Comparison of ENCODE assay signal across 8 cellular contexts in the genomic region with DNA sequence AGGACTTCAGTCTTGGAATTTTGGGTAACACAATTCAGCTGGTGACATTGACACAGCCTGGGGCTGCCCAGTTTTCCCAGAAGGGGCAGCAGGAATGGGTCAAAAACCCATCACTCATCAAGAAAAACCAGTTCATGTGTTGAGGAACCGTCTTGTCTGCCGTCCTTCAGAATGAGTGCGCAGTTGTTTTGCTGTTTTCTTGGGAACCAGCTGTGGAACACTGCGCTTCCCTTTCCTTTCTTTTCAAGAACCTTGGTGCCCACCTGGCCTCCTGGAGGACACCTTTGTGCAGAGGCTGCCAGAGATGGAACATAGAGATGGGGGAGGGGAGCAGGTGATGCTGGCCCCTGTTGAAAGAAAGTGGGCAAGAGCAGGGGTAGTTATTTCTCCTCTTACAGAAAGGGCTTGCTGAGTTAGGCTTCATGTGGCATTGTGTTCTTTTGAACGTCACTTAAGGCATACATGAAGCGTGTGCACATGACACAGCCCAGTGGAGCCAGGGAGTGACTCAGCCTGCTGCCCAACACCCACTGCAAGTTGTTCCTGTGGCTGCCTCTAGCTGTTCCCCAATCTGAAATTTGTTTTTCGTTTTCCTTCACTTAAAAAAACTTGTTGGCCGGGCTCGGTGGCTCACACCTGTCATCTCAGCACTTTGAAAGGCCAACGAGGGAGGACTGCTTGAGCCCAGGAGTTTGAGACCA.
DNase-seq lines count a peak whose midpoint lies in the region; ATAC-seq and TF ChIP-seq lines count a peak whose summit lies in the region.

No MANE protein-coding gene starts in this region.

- no peaks in the 10 kb centered on the region for H3K9me3 Mint-ChIP-seq in activated T-helper 2 cell treated with anti-CD3 and anti-CD28 coated beads, Interferon-gamma antibody, Interleukin-2, Interleukin-4, amounts not matched to agents 10 μg/mL and 5 μg/mL and 100 μg/mL, durations not matched to agents 14 hours and 24 hours and 36 hours
- no peaks in the 10 kb centered on the region for H3K9me3 Mint-ChIP-seq in type B pancreatic cell

- TF ChIP-seq CTCF in left ventricle myocardium inferior (IDR thresholded peaks at IDR 0.05; ENCODE audit: borderline replicate concordance) = no peak
- no peak for TF ChIP-seq CTCF in type B pancreatic cell (conservative IDR thresholded peaks at IDR 0.05)

- peak overlapping the region; percentile 36 for H3K27ac ChIP-seq in left ventricle myocardium inferior (replicated peaks)

- no peak overlapping the region for H3K4me3 Mint-ChIP-seq in T-helper 17 cell
- no peak overlapping the region for H3K4me3 Mint-ChIP-seq in activated T-helper 2 cell treated with anti-CD3 and anti-CD28 coated beads, Interferon-gamma antibody, Interleukin-2, Interleukin-4, amounts not matched to agents 10 μg/mL and 5 μg/mL and 100 μg/mL, durations not matched to agents 14 hours and 24 hours and 36 hours (ENCODE audit: low read depth)
- no peak overlapping the region for H3K4me3 Mint-ChIP-seq in type B pancreatic cell

- H3K27me3 ChIP-seq in left ventricle myocardium inferior (ENCODE audit: low read depth) = no peaks in the 10 kb centered on the region

- H3K27me3 Mint-ChIP-seq in T-helper 17 cell (peaks cover 5% of the 10 kb centered on the region), type B pancreatic cell (no peaks in the 10 kb centered on the region)
- H3K27me3 Mint-ChIP-seq in activated T-helper 2 cell treated with anti-CD3 and anti-CD28 coated beads, Interferon-gamma antibody, Interleukin-2, Interleukin-4, amounts not matched to agents 10 μg/mL and 5 μg/mL and 100 μg/mL, durations not matched to agents 14 hours and 24 hours and 36 hours (ENCODE audit: low read depth) = no peaks in the 10 kb centered on the region

- intact Hi-C loops in left ventricle myocardium inferior (cut with micrococcal nuclease) = no loop called here
- intact Hi-C loops in activated T-helper 2 cell treated with anti-CD3 and anti-CD28 coated beads, Interferon-gamma antibody, Interleukin-2, Interleukin-4, amounts not matched to agents 10 μg/mL and 5 μg/mL and 100 μg/mL, durations not matched to agents 14 hours and 24 hours and 36 hours (cut with micrococcal nuclease) = no loop called here

- ATAC-seq in GM21423 (IDR thresholded peaks at IDR 0.05; ENCODE audit: unreplicated experiment) (peak; percentile 92), HG03575 (IDR thresholded peaks at IDR 0.05; ENCODE audit: extremely low read depth, insufficient number of reproducible peaks, low FRiP score, unreplicated experiment) (peak; percentile 84), T-helper 17 cell (peak; percentile 78)

- DNase-seq in EL = peak; percentile 92
- no peak for DNase-seq in T-helper 17 cell
- DNase-seq in left ventricle myocardium inferior = peak; percentile 63
- DNase-seq in stimulated activated CD8-positive, alpha-beta memory T cell treated with anti-CD3 and anti-CD28 coated beads, Interleukin-4, amount 100 ng/mL, for 48 hours = peak; percentile 24
- DNase-seq in activated T-helper 2 cell treated with anti-CD3 and anti-CD28 coated beads, Interferon-gamma antibody, Interleukin-2, Interleukin-4, amounts not matched to agents 10 μg/mL and 5 μg/mL and 100 μg/mL, durations not matched to agents 14 hours and 24 hours and 36 hours (ENCODE audit: low spot score) = no peak
- no peak for DNase-seq in type B pancreatic cell (ENCODE audit: extremely low spot score, unreplicated experiment)

- no peaks in the 10 kb centered on the region for H3K36me3 ChIP-seq in left ventricle myocardium inferior

- no peaks in the 10 kb centered on the region for H3K4me1 ChIP-seq in left ventricle myocardium inferior

- no peak overlapping the region for H3K4me3 ChIP-seq in left ventricle myocardium inferior

- H3K27ac Mint-ChIP-seq in T-helper 17 cell = no peak overlapping the region
- no peak overlapping the region for H3K27ac Mint-ChIP-seq in activated T-helper 2 cell treated with anti-CD3 and anti-CD28 coated beads, Interferon-gamma antibody, Interleukin-2, Interleukin-4, amounts not matched to agents 10 μg/mL and 5 μg/mL and 100 μg/mL, durations not matched to agents 14 hours and 24 hours and 36 hours
- no peak overlapping the region for H3K27ac Mint-ChIP-seq in type B pancreatic cell

- no peaks in the 10 kb centered on the region for H3K36me3 Mint-ChIP-seq in T-helper 17 cell (ENCODE audit: low read depth)
- H3K36me3 Mint-ChIP-seq in activated T-helper 2 cell treated with anti-CD3 and anti-CD28 coated beads, Interferon-gamma antibody, Interleukin-2, Interleukin-4, amounts not matched to agents 10 μg/mL and 5 μg/mL and 100 μg/mL, durations not matched to agents 14 hours and 24 hours and 36 hours (ENCODE audit: low read depth) = no peaks in the 10 kb centered on the region
- no peaks in the 10 kb centered on the region for H3K36me3 Mint-ChIP-seq in type B pancreatic cell

- H3K9me3 ChIP-seq in T-helper 17 cell (ENCODE audit: control insufficient read depth, low read length, poor library complexity, severe bottlenecking) (no peaks in the 10 kb centered on the region), left ventricle myocardium inferior (replicated peaks) (no peaks in the 10 kb centered on the region)

- H3K4me1 Mint-ChIP-seq in T-helper 17 cell (no peaks in the 10 kb centered on the region), type B pancreatic cell (ENCODE audit: unreplicated experiment) (peaks cover 15% of the 10 kb centered on the region)
- no peaks in the 10 kb centered on the region for H3K4me1 Mint-ChIP-seq in activated T-helper 2 cell treated with anti-CD3 and anti-CD28 coated beads, Interferon-gamma antibody, Interleukin-2, Interleukin-4, amounts not matched to agents 10 μg/mL and 5 μg/mL and 100 μg/mL, durations not matched to agents 14 hours and 24 hours and 36 hours (ENCODE audit: low read depth)

Comparison
In these comparisons a context has a peak if more than half of its experiments do, and no peak if none do; other contexts are left out.
1. DNase-seq: peak in EL (single experiment), left ventricle myocardium inferior (single experiment) and stimulated activated CD8-positive, alpha-beta memory T cell treated with anti-CD3 and anti-CD28 coated beads, Interleukin-4, amount 100 ng/mL, for 48 hours (single experiment); none in T-helper 17 cell (0 of 3), activated T-helper 2 cell treated with anti-CD3 and anti-CD28 coated beads, Interferon-gamma antibody, Interleukin-2, Interleukin-4, amounts not matched to agents 10 μg/mL and 5 μg/mL and 100 μg/mL, durations not matched to agents 14 hours and 24 hours and 36 hours (single experiment) and type B pancreatic cell (single experiment).
2. Peak in every context shown above with its lines, with median percentiles within 50 percentile points of each other: ATAC-seq.